17 cellular contexts compared by ENCODE assay signal in the genomic region with DNA sequence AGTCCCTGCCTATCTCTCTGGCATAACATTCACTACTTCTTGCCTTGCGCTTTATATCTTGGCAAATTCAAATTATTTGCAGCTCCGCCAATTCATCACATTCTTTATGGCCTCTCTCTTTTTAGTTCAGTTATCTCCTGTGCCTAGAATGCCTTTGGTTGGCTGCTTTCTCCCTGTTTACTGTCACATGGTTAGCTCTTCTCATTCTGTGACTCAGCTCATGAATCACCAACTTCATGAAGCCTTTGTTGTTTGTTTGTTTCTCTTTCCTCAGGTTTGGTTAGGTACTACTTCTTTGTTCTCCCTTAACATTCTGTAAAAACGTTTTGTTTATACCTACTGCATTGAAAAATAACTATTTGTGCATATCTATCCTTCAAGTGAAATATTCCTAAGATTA.
DNase-seq lines count a peak whose midpoint lies in the region; ATAC-seq, FAIRE-seq and TF ChIP-seq lines count a peak whose summit lies in the region.
"Had no signal": no experiment of that assay in that cellular context is flagged by ENCODE, and none has a peak within 500 bp of the region (broad histone marks: within the 10 kb centered on the region; RNA-seq: fewer than 3 reads in every experiment).

No MANE protein-coding gene starts in this region.

- no peaks in the 10 kb centered on the region for H3K27me3 ChIP-seq in PC-3 (ENCODE audit: low read length)
- H3K27me3 ChIP-seq in bronchial epithelial cell (ENCODE audit: control insufficient read depth, insufficient read depth, low read length), result no peaks in the 10 kb centered on the region
- no peaks in the 10 kb centered on the region for H3K27me3 ChIP-seq in mesendoderm (ENCODE audit: insufficient read depth, low read length, poor library complexity)
- H3K27me3 ChIP-seq in vagina, result no peaks in the 10 kb centered on the region

- no peak overlapping the region for H2BK5ac ChIP-seq in mesendoderm (ENCODE audit: low read length)

- CTCF ChIA-PET in PC-3 (lab: Charles Lee), result interaction anchor here (0.6 kb wide), 1 partner anchor 471 kb away, joined by 4 read pairs; no protein-coding TSS in a partner anchor

- FAIRE-seq in bronchial epithelial cell (lab: Jason Lieb, UNC), result no peak

- H3K4me2 ChIP-seq in PC-3 (ENCODE audit: low read length) (no peak overlapping the region), mesendoderm (ENCODE audit: low read length) (no peak overlapping the region)

- BruUV-seq in PC-3 (replicated peaks; lab: Mats Ljungman, UMichigan), result no TSS peak

- H3K4ac ChIP-seq in mesendoderm (ENCODE audit: low read depth, low read length), result no peak overlapping the region

- no CpG with 5 or more reads among the region's 3 CpGs for WGBS in mesendoderm (ENCODE audit: extremely low coverage, insufficient coverage, low lambda C conversion rate)

- peak; percentile 81 for ATAC-seq in PC-3
- ATAC-seq in HG02981 (IDR thresholded peaks at IDR 0.05; ENCODE audit: unreplicated experiment), result no peak

- H3F3A ChIP-seq in PC-3 (ENCODE audit: low read length, unreplicated experiment), result no peaks in the 10 kb centered on the region

- H2AK5ac ChIP-seq in mesendoderm (ENCODE audit: low read length), result no peak overlapping the region

- POLR2A ChIA-PET in PC-3 (lab: Charles Lee; ENCODE audit: unreplicated experiment), result no interaction called here

- no peak overlapping the region for H3K23ac ChIP-seq in mesendoderm (ENCODE audit: low read length)

- H3K27ac ChIP-seq in PC-3 (ENCODE audit: low read length), result no peak overlapping the region
- H3K27ac ChIP-seq in mesendoderm (ENCODE audit: low read depth, low read length), result no peak overlapping the region
- no peak overlapping the region for H3K27ac ChIP-seq in vagina

- H4K8ac ChIP-seq in mesendoderm (ENCODE audit: low read depth, low read length), result no peak overlapping the region

- H2AFZ ChIP-seq in PC-3 (ENCODE audit: low read length), result no peak overlapping the region

- H3K4me3 ChIP-seq in PC-3 (ENCODE audit: low read length) (no peak overlapping the region), bronchial epithelial cell (ENCODE audit: low read depth, low read length) (no peak overlapping the region), mesendoderm (ENCODE audit: low read length) (no peak overlapping the region), vagina (no peak overlapping the region)

- H3K9me2 ChIP-seq in PC-3 (replicated peaks; ENCODE audit: low read length), result no peaks in the 10 kb centered on the region

- TF ChIP-seq POLR2A in vagina (IDR thresholded peaks at IDR 0.05), result no peak

- peak; percentile 68 for DNase-seq in DMS53 treated with DMSO at 0.1 percent for 48 hours (lab: John Stamatoyannopoulos, UW; ENCODE audit: unreplicated experiment)
- peak; percentile 75 for DNase-seq in PC-3
- DNase-seq in bronchial epithelial cell (ENCODE audit: low read depth), result peak; percentile 34
- DNase-seq in mesendoderm, result peak; percentile 40
- DNase-seq in vagina (ENCODE audit: extremely low spot score in 2 of 2), result no peak
- no peak for DNase-seq in NCI-H748 treated with DMSO at 0.1 percent for 48 hours (lab: John Stamatoyannopoulos, UW)
- DNase-seq in cortex of kidney (lab: John Stamatoyannopoulos, UW), result no peak
- DNase-seq: CD4-positive, alpha-beta T cell; H7; IMR-90; Kasumi-1; NCI-H1436 treated with DMSO at 0.1 percent for 48 hours; NCI-H2081 treated with DMSO at 0.1 percent for 48 hours; NCI-H345; NCI-H526 treated with DMSO at 0.1 percent for 48 hours; Right ventricle myocardium superior had no signal

- H3K36me3 ChIP-seq in PC-3 (ENCODE audit: low read depth, low read length) (no peaks in the 10 kb centered on the region), bronchial epithelial cell (ENCODE audit: control insufficient read depth, insufficient read depth, low read length) (no peaks in the 10 kb centered on the region), mesendoderm (ENCODE audit: control insufficient read depth, insufficient read depth, low read length) (no peaks in the 10 kb centered on the region), vagina (no peaks in the 10 kb centered on the region)

- no peak overlapping the region for H3K56ac ChIP-seq in mesendoderm (ENCODE audit: low read length)

- no peak overlapping the region for H3K9ac ChIP-seq in PC-3 (ENCODE audit: low read length)
- H3K9ac ChIP-seq in mesendoderm (ENCODE audit: low read length), result no peak overlapping the region

- H2BK120ac ChIP-seq in mesendoderm (ENCODE audit: low read depth, low read length), result no peak overlapping the region

- no peak overlapping the region for H2BK15ac ChIP-seq in mesendoderm (replicated peaks; ENCODE audit: low read depth)

- intact Hi-C loops in PC-3 (cut with micrococcal nuclease) (no loop called here), vagina (cut with DNase I) (no loop called here)

- H4K20me1 ChIP-seq in PC-3 (ENCODE audit: low read length), result no peaks in the 10 kb centered on the region

- no peaks in the 10 kb centered on the region for H3K79me1 ChIP-seq in mesendoderm (ENCODE audit: low read length)

- no peaks in the 10 kb centered on the region for H3K79me2 ChIP-seq in PC-3 (ENCODE audit: low read length)
- no peaks in the 10 kb centered on the region for H3K79me2 ChIP-seq in mesendoderm (ENCODE audit: control insufficient read depth, insufficient read depth, low read length)

- H3K4me1 ChIP-seq in PC-3 (ENCODE audit: insufficient read depth, low read length) (peaks cover 7% of the 10 kb centered on the region; the same call in 1 of the 2 replicates), mesendoderm (ENCODE audit: control insufficient read depth, low read depth, low read length) (no peaks in the 10 kb centered on the region), vagina (no peaks in the 10 kb centered on the region)

- no peak overlapping the region for H4K5ac ChIP-seq in mesendoderm (ENCODE audit: low read length)

- no peak for TF ChIP-seq CTCF in PC-3 (conservative IDR thresholded peaks at IDR 0.05; ENCODE audit: low read depth, low read length)
- no peak for TF ChIP-seq CTCF in bronchial epithelial cell (IDR thresholded peaks at IDR 0.05; ENCODE audit: insufficient read depth, low read length, severe bottlenecking)
- TF ChIP-seq CTCF in vagina (IDR thresholded peaks at IDR 0.05), result no peak

- H3K9me3 ChIP-seq in PC-3 (ENCODE audit: low read length) (no peaks in the 10 kb centered on the region), vagina (no peaks in the 10 kb centered on the region)

- no peak overlapping the region for H3K18ac ChIP-seq in mesendoderm (ENCODE audit: low read length)

Comparison
In these comparisons a context has a peak if more than half of its experiments do, and no peak if none do; other contexts are left out.
1. DNase-seq: peak in DMS53 treated with DMSO at 0.1 percent for 48 hours (single experiment), PC-3 (single experiment), bronchial epithelial cell (single experiment) and mesendoderm (single experiment); none in vagina (0 of 2), NCI-H748 treated with DMSO at 0.1 percent for 48 hours (single experiment) and cortex of kidney (single experiment).